In genomic region chr11:90364527-90364926, GRCh38 we compare ENCODE assay signal across 25 cellular contexts.
"Had no signal": no experiment of that assay in that cellular context is flagged by ENCODE, and none has a peak within 500 bp of the region (broad histone marks: within the 10 kb centered on the region; RNA-seq: fewer than 3 reads in every experiment).

No MANE protein-coding gene starts in this region.

- H3K4me3 Mint-ChIP-seq: memory B cell; naive thymus-derived CD4-positive, alpha-beta T cell; natural killer cell treated with Interleukin-12 subunit alpha and Interleukin-12 subunit beta and Interleukin-15 and Interleukin-18, amount 100 ng/mL, for 72 hours; stimulated activated effector memory CD8-positive, alpha-beta T cell treated with anti-CD3 and anti-CD28 coated beads, Interleukin-12 subunit alpha, Interleukin-12 subunit beta, amount 100 ng/mL, for 72 hours; stimulated activated naive CD8-positive, alpha-beta T cell treated with anti-CD3 and anti-CD28 coated beads, Interleukin-15, Interleukin-2, amounts not matched to agents 100 ng/mL and 50 ng/mL, for 24 hours had no signal

- H3K27me3 ChIP-seq: hepatocyte, ovary, spleen, suprapubic skin, tibial nerve, upper lobe of left lung, vagina had no signal

- H3K4me3 ChIP-seq: hepatocyte, left ventricle myocardium inferior, lung, mucosa of descending colon, ovary, spleen, suprapubic skin, thoracic aorta, tibial nerve, upper lobe of left lung, vagina had no signal

- H3K36me3 ChIP-seq: left ventricle myocardium inferior, ovary, spleen, suprapubic skin, thoracic aorta, tibial nerve, upper lobe of left lung, vagina had no signal

- H3K4me2 ChIP-seq: hepatocyte had no signal

- H3K4me1 Mint-ChIP-seq: memory B cell; naive thymus-derived CD4-positive, alpha-beta T cell; stimulated activated effector memory CD8-positive, alpha-beta T cell treated with anti-CD3 and anti-CD28 coated beads, Interleukin-12 subunit alpha, Interleukin-12 subunit beta, amount 100 ng/mL, for 72 hours had no signal

- H3K36me3 Mint-ChIP-seq: memory B cell; natural killer cell treated with Interleukin-12 subunit alpha and Interleukin-12 subunit beta and Interleukin-15 and Interleukin-18, amount 100 ng/mL, for 72 hours; stimulated activated effector memory CD8-positive, alpha-beta T cell treated with anti-CD3 and anti-CD28 coated beads, Interleukin-12 subunit alpha, Interleukin-12 subunit beta, amount 100 ng/mL, for 72 hours had no signal

- H3K4me1 ChIP-seq: left ventricle myocardium inferior, spleen, suprapubic skin, tibial nerve, upper lobe of left lung, vagina had no signal

- H3K27ac ChIP-seq: hepatocyte, left ventricle myocardium inferior, ovary, spleen, suprapubic skin, thoracic aorta, tibial nerve, upper lobe of left lung, vagina had no signal

- DNase-seq: islet precursor cell; left ventricle myocardium inferior; midbrain; mucosa of descending colon; naive thymus-derived CD4-positive, alpha-beta T cell; ovary; retina; right cardiac atrium; small intestine; spleen; stimulated activated CD4-positive, alpha-beta T cell treated with anti-CD3 and anti-CD28 coated beads, Interleukin-4, amount 100 ng/mL, for 24 hours; stimulated activated naive CD4-positive, alpha-beta T cell; upper lobe of left lung had no signal

- H3K9me3 Mint-ChIP-seq: stimulated activated naive CD8-positive, alpha-beta T cell treated with anti-CD3 and anti-CD28 coated beads, Interleukin-15, Interleukin-2, amounts not matched to agents 100 ng/mL and 50 ng/mL, for 24 hours had no signal

- H3K9me3 ChIP-seq: left ventricle myocardium inferior, mucosa of descending colon, ovary, suprapubic skin, thoracic aorta, tibial nerve, upper lobe of left lung, vagina had no signal

- H3K79me2 ChIP-seq: hepatocyte had no signal

- H3K27ac Mint-ChIP-seq: memory B cell; naive thymus-derived CD4-positive, alpha-beta T cell; natural killer cell treated with Interleukin-12 subunit alpha and Interleukin-12 subunit beta and Interleukin-15 and Interleukin-18, amount 100 ng/mL, for 72 hours; progenitor cell of endocrine pancreas; stimulated activated effector memory CD8-positive, alpha-beta T cell treated with anti-CD3 and anti-CD28 coated beads, Interleukin-12 subunit alpha, Interleukin-12 subunit beta, amount 100 ng/mL, for 72 hours; stimulated activated naive CD8-positive, alpha-beta T cell treated with anti-CD3 and anti-CD28 coated beads, Interleukin-15, Interleukin-2, amounts not matched to agents 100 ng/mL and 50 ng/mL, for 24 hours had no signal

- H2AFZ ChIP-seq: hepatocyte had no signal

- H3K27me3 Mint-ChIP-seq: memory B cell; naive thymus-derived CD4-positive, alpha-beta T cell; natural killer cell treated with Interleukin-12 subunit alpha and Interleukin-12 subunit beta and Interleukin-15 and Interleukin-18, amount 100 ng/mL, for 72 hours; progenitor cell of endocrine pancreas; stimulated activated naive CD8-positive, alpha-beta T cell treated with anti-CD3 and anti-CD28 coated beads, Interleukin-15, Interleukin-2, amounts not matched to agents 100 ng/mL and 50 ng/mL, for 24 hours had no signal

- ATAC-seq: mucosa of descending colon; naive thymus-derived CD4-positive, alpha-beta T cell; natural killer cell treated with Interleukin-12 subunit alpha and Interleukin-12 subunit beta and Interleukin-15 and Interleukin-18, amount 100 ng/mL, for 72 hours; right cardiac atrium; sciatic nerve; stimulated activated effector memory CD8-positive, alpha-beta T cell treated with anti-CD3 and anti-CD28 coated beads, Interleukin-12 subunit alpha, Interleukin-12 subunit beta, amount 100 ng/mL, for 72 hours had no signal
